ENCODE assay signal across 20 cellular contexts in genomic region chr6:169159331-169159730, GRCh38.
DNase-seq lines count a peak whose midpoint lies in the region; ATAC-seq, FAIRE-seq and TF ChIP-seq lines count a peak whose summit lies in the region.
"Had no signal": no experiment of that assay in that cellular context is flagged by ENCODE, and none has a peak within 500 bp of the region (broad histone marks: within the 10 kb centered on the region; RNA-seq: fewer than 3 reads in every experiment).

No MANE protein-coding gene starts in this region.

- no peaks in the 10 kb centered on the region for H3K27me3 ChIP-seq in IMR-90 (ENCODE audit: control insufficient read depth, insufficient read depth, low read length)
- no peaks in the 10 kb centered on the region for H3K27me3 ChIP-seq in esophagus muscularis mucosa
- H3K27me3 ChIP-seq in vagina: no peaks in the 10 kb centered on the region

- no peaks in the 10 kb centered on the region for H3K36me3 ChIP-seq in IMR-90 (ENCODE audit: control insufficient read depth, insufficient read depth, low read length)
- H3K36me3 ChIP-seq in esophagus muscularis mucosa: no peaks in the 10 kb centered on the region
- no peaks in the 10 kb centered on the region for H3K36me3 ChIP-seq in vagina

- no peak overlapping the region for H2BK5ac ChIP-seq in IMR-90 (ENCODE audit: low read depth, low read length, poor library complexity, severe bottlenecking)

- peak overlapping the region; percentile 10 for H3K27ac Mint-ChIP-seq in osteocyte (ENCODE audit: unreplicated experiment)
- H3K27ac Mint-ChIP-seq: GM23338, H9 had no signal

- H3K56ac ChIP-seq in IMR-90 (ENCODE audit: extremely low read depth, insufficient read depth, low read length): no peak overlapping the region

- peaks cover 39% of the 10 kb centered on the region for H3K4me1 ChIP-seq in IMR-90 (ENCODE audit: control insufficient read depth, insufficient read depth, low read length)
- H3K4me1 ChIP-seq in esophagus muscularis mucosa: peaks cover 16 to 66% (median 57%) of the 10 kb centered on the region in 4 donors
- peaks cover 40% of the 10 kb centered on the region for H3K4me1 ChIP-seq in vagina

- H3K14ac ChIP-seq in IMR-90 (replicated peaks; ENCODE audit: low read depth, low read length): no peak overlapping the region

- H3K23ac ChIP-seq in IMR-90 (ENCODE audit: low read depth, low read length): no peak overlapping the region

- TF ChIP-seq POLR2A in IMR-90 (IDR thresholded peaks at IDR 0.05; ENCODE audit: low read depth, low read length) (no peak), esophagus muscularis mucosa (IDR thresholded peaks at IDR 0.05; ENCODE audit: low read depth) (no peak), vagina (IDR thresholded peaks at IDR 0.05) (no peak)

- 0 out of 2 replicates have a peak overlapping the region, but pooled peaks have one; percentile 53 for H4K91ac ChIP-seq in IMR-90 (ENCODE audit: insufficient read depth, low read depth, low read length)

- TF ChIP-seq EP300 in esophagus muscularis mucosa (IDR thresholded peaks at IDR 0.05): no peak

- peak overlapping the region; percentile 2 for H2AK9ac ChIP-seq in IMR-90 (replicated peaks; ENCODE audit: low read depth, low read length, poor library complexity)

- dilution Hi-C loops in IMR-90 (cut with HindIII; ENCODE audit: low sequenced_read_pairs, unreplicated experiment): no loop called here

- peaks cover 45% of the 10 kb centered on the region for H3K4me1 Mint-ChIP-seq in osteocyte (ENCODE audit: unreplicated experiment)
- H3K4me1 Mint-ChIP-seq: H9 had no signal

- H2AFZ ChIP-seq in IMR-90 (replicated peaks; ENCODE audit: low read length, poor library complexity): no peak overlapping the region
- H2AFZ ChIP-seq: PC-9 had no signal

- peaks cover 13% of the 10 kb centered on the region for H3K36me3 Mint-ChIP-seq in osteocyte (ENCODE audit: unreplicated experiment)

- in situ Hi-C loops in IMR-90 (cut with MboI; ENCODE audit: low sequenced_read_pairs): no loop called here

- H3K18ac ChIP-seq in IMR-90 (ENCODE audit: low read depth, low read length): no peak overlapping the region

- WGBS in IMR-90 (ENCODE audit: extremely low coverage in 2 of 2, insufficient read length in 1 of 2), 2 experiments: 100% methylated on average over 4 of the region's 15 CpGs; no CpG with 5 or more reads in 1 of the 2 experiments
- WGBS in esophagus muscularis mucosa: 82% methylated on average over 10 of the region's 15 CpGs

- TF ChIP-seq RAD21 in IMR-90 (IDR thresholded peaks at IDR 0.05; ENCODE audit: low read length): no peak

- no peak overlapping the region for H2BK120ac ChIP-seq in IMR-90 (ENCODE audit: low read depth, low read length)

- 0 out of 2 replicates have a peak overlapping the region, but pooled peaks have one; percentile 3 for H2BK20ac ChIP-seq in IMR-90 (ENCODE audit: low read depth, low read length)

- H2BK15ac ChIP-seq in IMR-90 (ENCODE audit: low read depth, low read length): no peak overlapping the region

- H3K9ac ChIP-seq in IMR-90 (ENCODE audit: low read depth, low read length): no peak overlapping the region

- H3K27ac ChIP-seq in IMR-90 (ENCODE audit: insufficient read depth, low read length) (no peak overlapping the region), esophagus muscularis mucosa (replicated peaks in 1 of 4) (peak overlapping the region in 3 of 4 donors; percentile 6 to 79 (median 19)), vagina (peak overlapping the region; percentile 59)
- H3K27ac ChIP-seq: PC-9 had no signal

- no peak for DNase-seq in IMR-90
- DNase-seq in esophagus muscularis mucosa (ENCODE audit: extremely low spot score): peak; percentile 88
- no peak for DNase-seq in osteocyte (ENCODE audit: extremely low spot score, unreplicated experiment)
- peak; percentile 82 to 93 for DNase-seq in vagina (ENCODE audit: extremely low spot score in 2 of 2)
- no peak for DNase-seq in frontal cortex (ENCODE audit: low spot score in 2 of 2)
- DNase-seq in Right ventricle myocardium superior: no peak
- DNase-seq in stimulated activated CD8-positive, alpha-beta memory T cell treated with anti-CD3 and anti-CD28 coated beads, Interleukin-4, amount 100 ng/mL, for 48 hours: no peak
- DNase-seq: H9; Karpas-422; NCI-H1092; NCI-H1436; NCI-H187 treated with DMSO at 0.1 percent for 48 hours; NCI-H2107; NCI-H446; NCI-H526; NCI-H82; NK-92 treated with Interleukin-12 subunit alpha and Interleukin-12 subunit beta, amount 100 ng/mL, for 24 hours; PC-9; SHP77 had no signal

- ATAC-seq in IMR-90 (ENCODE audit: low read depth): no peak
- no peak for ATAC-seq in Right ventricle myocardium superior (ENCODE audit: poor library complexity)
- ATAC-seq: GM23338 had no signal

- no peak overlapping the region for H4K8ac ChIP-seq in IMR-90 (ENCODE audit: low read depth in 2 of 2, low read length in 2 of 2)

- H3K4me3 ChIP-seq in IMR-90 (ENCODE audit: insufficient read depth, low read depth, low read length) (no peak overlapping the region), esophagus muscularis mucosa (no peak overlapping the region), vagina (no peak overlapping the region)
- H3K4me3 ChIP-seq: GM23338, PC-9 had no signal

- H4K5ac ChIP-seq in IMR-90 (ENCODE audit: low read depth, low read length): no peak overlapping the region

- H3K27me3 Mint-ChIP-seq in osteocyte (ENCODE audit: unreplicated experiment): no peaks in the 10 kb centered on the region

- no peaks in the 10 kb centered on the region for H3K9me3 ChIP-seq in IMR-90 (ENCODE audit: control insufficient read depth, insufficient read depth, low read length)
- H3K9me3 ChIP-seq in esophagus muscularis mucosa: no peaks in the 10 kb centered on the region
- H3K9me3 ChIP-seq in vagina: no peaks in the 10 kb centered on the region

- no peak overlapping the region for H2AK5ac ChIP-seq in IMR-90 (ENCODE audit: low read depth, low read length)

- POLR2A ChIA-PET in IMR-90 (lab: Charles Lee; ENCODE audit: unreplicated experiment): no interaction called here

- CTCF ChIA-PET in IMR-90 (lab: Yijun Ruan, JAX): no interaction called here

- H4K20me1 ChIP-seq in IMR-90 (ENCODE audit: insufficient read depth, low read length): no peaks in the 10 kb centered on the region

- H3K4me2 ChIP-seq in IMR-90 (ENCODE audit: low read depth, low read length): no peak overlapping the region
- H3K4me2 ChIP-seq: GM23338, PC-9 had no signal

- TF ChIP-seq CTCF in IMR-90 (conservative IDR thresholded peaks at IDR 0.05; ENCODE audit: low read depth, low read length): no peak
- TF ChIP-seq CTCF in esophagus muscularis mucosa (IDR thresholded peaks at IDR 0.05): no peak
- TF ChIP-seq CTCF in osteocyte (IDR thresholded peaks at IDR 0.05): no peak
- no peak for TF ChIP-seq CTCF in vagina (IDR thresholded peaks at IDR 0.05)

- H3K4ac ChIP-seq in IMR-90 (ENCODE audit: low read depth, low read length): no peak overlapping the region

- peaks cover 9% of the 10 kb centered on the region for H3K9me1 ChIP-seq in IMR-90 (ENCODE audit: insufficient read depth, low read length)

- no peak overlapping the region for H3K4me3 Mint-ChIP-seq in osteocyte (ENCODE audit: unreplicated experiment)
- H3K4me3 Mint-ChIP-seq: GM23338, H9 had no signal

- intact Hi-C loops in IMR-90 (cut with micrococcal nuclease): no loop called here
- intact Hi-C loops in esophagus muscularis mucosa (cut with DNase I): no loop called here
- intact Hi-C loops in vagina (cut with DNase I): no loop called here
- intact Hi-C loops in Right ventricle myocardium superior (cut with DNase I): no loop called here

- BruUV-seq in IMR-90 (replicated peaks; lab: Mats Ljungman, UMichigan): no TSS peak

- H3K9me3 Mint-ChIP-seq in osteocyte (ENCODE audit: unreplicated experiment): peaks cover 5% of the 10 kb centered on the region

- peaks cover 0 to 16% of the 10 kb centered on the region in 2 experiments; a peak in 2 of 4 replicates for H3K79me1 ChIP-seq in IMR-90 (ENCODE audit: low read depth in 1 of 2, low read length in 2 of 2)

- no peak for FAIRE-seq in frontal cortex (lab: Jason Lieb, UNC)

TF ChIP-seq in IMR-90, 13 proteins besides CTCF, POLR2A, EP300 and RAD21:
- TF ChIP-seq CEBPB (IDR thresholded peaks at IDR 0.05; ENCODE audit: low read depth, low read length): no peak
- TF ChIP-seq FOS (IDR thresholded peaks at IDR 0.05; ENCODE audit: low read depth, low read length): no peak
- no peak for TF ChIP-seq MAFK (IDR thresholded peaks at IDR 0.05; ENCODE audit: low read depth, low read length)
- TF ChIP-seq SMC3 (IDR thresholded peaks at IDR 0.05; ENCODE audit: low read depth, low read length): no peak
- no peak for TF ChIP-seq RCOR1 (IDR thresholded peaks at IDR 0.05; ENCODE audit: insufficient replicate concordance, low read length)
- TF ChIP-seq USF2 (IDR thresholded peaks at IDR 0.05; ENCODE audit: low read depth, low read length): no peak
- TF ChIP-seq NFE2L2 (IDR thresholded peaks at IDR 0.05; ENCODE audit: low read depth, low read length): no peak
- no peak for TF ChIP-seq MAZ (IDR thresholded peaks at IDR 0.05; ENCODE audit: borderline replicate concordance, low read depth, low read length)
- no peak for TF ChIP-seq MXI1 (IDR thresholded peaks at IDR 0.05; ENCODE audit: borderline replicate concordance, low read depth, low read length)

Comparison
In these comparisons a context has a peak if more than half of its experiments do, and no peak if none do; other contexts are left out.
1. DNase-seq: peak in esophagus muscularis mucosa (single experiment) and vagina (2 of 2); none in IMR-90 (single experiment), osteocyte (single experiment), frontal cortex (0 of 2), Right ventricle myocardium superior (single experiment) and stimulated activated CD8-positive, alpha-beta memory T cell treated with anti-CD3 and anti-CD28 coated beads, Interleukin-4, amount 100 ng/mL, for 48 hours (single experiment).